ENCODE assay signal across 28 cellular contexts in the genomic region with DNA sequence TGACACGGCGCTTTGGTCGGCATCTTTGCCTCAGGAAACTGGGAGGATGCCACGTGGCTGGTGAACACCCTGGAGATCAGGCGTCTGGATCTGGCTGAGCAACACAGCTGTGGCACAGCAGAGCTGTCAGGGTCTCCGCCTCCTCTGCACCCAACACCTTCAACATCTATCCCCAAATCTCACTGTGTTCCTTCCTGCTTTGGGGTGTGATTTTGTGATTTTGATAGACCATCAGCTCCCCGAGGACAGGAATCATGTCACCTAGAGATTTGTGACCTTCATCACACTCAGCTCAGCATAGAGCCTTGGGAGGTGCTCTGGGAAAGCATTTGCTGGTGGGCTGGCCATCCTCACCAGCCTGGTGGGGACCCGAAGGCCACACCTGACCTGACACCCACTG.
"Had no signal": no experiment of that assay in that cellular context is flagged by ENCODE, and none has a peak within 500 bp of the region (broad histone marks: within the 10 kb centered on the region; RNA-seq: fewer than 3 reads in every experiment).

No MANE protein-coding gene starts in this region.

- H3K4me3 ChIP-seq: ovary, psoas muscle, skin epidermis, smooth muscle cell, spleen, suprapubic skin, testis, tibial artery, transverse colon, upper lobe of right lung, uterus had no signal

- H3K27me3 ChIP-seq: ovary, suprapubic skin, testis, upper lobe of right lung, uterus had no signal

- H3K79me2 ChIP-seq: parathyroid adenoma had no signal

- H3K27ac ChIP-seq: ovary, parathyroid adenoma, psoas muscle, skin epidermis, spleen, suprapubic skin, testis, tibial artery, transverse colon, upper lobe of right lung, uterus had no signal

- H3K9me3 ChIP-seq: ovary, psoas muscle, suprapubic skin, testis, tibial artery, transverse colon, upper lobe of right lung, uterus had no signal

- ATAC-seq: naive thymus-derived CD8-positive, alpha-beta T cell; psoas muscle; right cardiac atrium; sciatic nerve; stimulated activated memory B cell treated with anti-CD40 and anti-IgM and Interleukin-4, amounts not matched to agents 10 μg/mL and 1 μg/mL and 100 μg/mL, for 72 hours; stimulated activated naive CD8-positive, alpha-beta T cell treated with anti-CD3 and anti-CD28 coated beads, Interleukin-15, amount 100 ng/mL, for 72 hours; stimulated activated naive CD8-positive, alpha-beta T cell treated with anti-CD3 and anti-CD28 coated beads, Interleukin-15, Interleukin-2, amounts not matched to agents 100 U/mL and 50 U/mL, for 24 hours; upper lobe of right lung had no signal

- H3K9ac ChIP-seq: parathyroid adenoma had no signal

- H3K4me1 ChIP-seq: parathyroid adenoma, psoas muscle, spleen, testis, transverse colon, upper lobe of right lung, uterus had no signal

- H3K36me3 ChIP-seq: ovary, spleen, suprapubic skin, tibial artery, transverse colon, upper lobe of right lung, uterus had no signal

- H2AFZ ChIP-seq: parathyroid adenoma had no signal

- DNase-seq: naive thymus-derived CD8-positive, alpha-beta T cell; nephron progenitor cell; occipital lobe; ovary; posterior cingulate gyrus; psoas muscle; right cardiac atrium; spleen; stimulated activated CD4-positive, alpha-beta T cell treated with anti-CD3 and anti-CD28 coated beads, Interleukin-12 subunit alpha, Interleukin-12 subunit beta, amount 100 ng/mL, for 4 hours; stimulated activated CD4-positive, alpha-beta T cell treated with anti-CD3 and anti-CD28 coated beads, Interleukin-1b, Interleukin-23, amount 100 ng/mL, for 48 hours; stimulated activated CD4-positive, alpha-beta T cell treated with anti-CD3 and anti-CD28 coated beads, Interleukin-4, amount 100 ng/mL, for 1 hour; stimulated activated CD4-positive, alpha-beta T cell treated with anti-CD3 and anti-CD28 coated beads, Interleukin-4, amount 100 ng/mL, for 4 hours; stimulated activated CD8-positive, alpha-beta memory T cell treated with anti-CD3 and anti-CD28 coated beads, Interleukin-4, amount 100 ng/mL, for 48 hours; stimulated activated naive CD4-positive, alpha-beta T cell; stimulated activated naive CD8-positive, alpha-beta T cell treated with anti-CD3 and anti-CD28 coated beads, Interleukin-15, amount 100 ng/mL, for 72 hours; stimulated activated naive CD8-positive, alpha-beta T cell treated with anti-CD3 and anti-CD28 coated beads, Interleukin-15, Interleukin-2, amounts not matched to agents 100 U/mL and 50 U/mL, for 24 hours; substantia nigra; testis; tibial artery; transverse colon; upper lobe of right lung; uterus had no signal

- H3K4me2 ChIP-seq: smooth muscle cell had no signal
